In the genomic region with DNA sequence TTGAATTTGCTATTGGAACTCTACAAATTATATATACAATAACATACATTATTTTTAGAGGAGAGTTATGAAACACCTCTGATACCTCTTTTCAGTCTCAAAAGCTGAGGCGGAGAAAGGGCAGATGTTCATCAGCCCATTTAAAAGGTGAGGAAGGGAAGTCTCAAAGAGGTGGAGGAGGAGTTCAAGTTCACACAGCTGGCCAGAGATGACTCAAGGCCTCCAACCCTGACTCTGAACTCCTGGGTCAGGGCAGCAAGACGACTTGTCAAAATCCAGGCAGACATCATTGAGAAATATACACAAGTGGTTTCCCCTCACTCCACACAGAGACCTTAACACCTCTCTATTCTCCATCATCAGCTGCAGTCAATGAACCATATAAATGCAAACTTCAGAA, we compare ENCODE assay signal across 23 cellular contexts. TPM values are rescaled to one million over a fixed set of nuclear protein-coding genes. Genes with fewer than 3 reads are reported as not detected.
A peak's percentile ranks its signal among the peaks of the same experiment; 100 is the strongest.
DNase-seq lines count a peak whose midpoint lies in the region; ATAC-seq and TF ChIP-seq lines count a peak whose summit lies in the region.
"Had no signal": no experiment of that assay in that cellular context is flagged by ENCODE, and none has a peak within 500 bp of the region (broad histone marks: within the 10 kb centered on the region; RNA-seq: fewer than 3 reads in every experiment).

No MANE protein-coding gene starts in this region.

- H3K4me3 ChIP-seq in dorsolateral prefrontal cortex = peak overlapping the region in 32 of 59 donors; percentile 7 to 74 (median 64)
- H3K4me3 ChIP-seq in thyroid gland (replicated peaks in 1 of 3) = no peak overlapping the region
- H3K4me3 ChIP-seq: GM12878, GM23248 had no signal

- 70 to 76% methylated on average over 2 of the region's 2 CpGs for WGBS in thyroid gland, 2 donors

- no peak for ATAC-seq in activated T-cell treated with anti-CD3 and anti-CD28 coated beads, Interleukin-2, amount 50 U/mL, for 72 hours (replicated peaks in 1 of 2)
- ATAC-seq: GM12878, SK-N-SH treated with all-trans-retinoic acid at 6 μM for 48 hours had no signal

- TF ChIP-seq CTCF in dorsolateral prefrontal cortex (IDR thresholded peaks at IDR 0.05 in 54 of 56, conservative IDR thresholded peaks at IDR 0.05 in 2 of 56; ENCODE audit: low read depth in 1 of 56, partially characterized antibody in 56 of 56) (no peak), thyroid gland (IDR thresholded peaks at IDR 0.05) (no peak)

- no peak for TF ChIP-seq POLR2A in thyroid gland (IDR thresholded peaks at IDR 0.05)

- H3K27ac Mint-ChIP-seq in activated T-cell treated with anti-CD3 and anti-CD28 coated beads, Interleukin-2, amount 50 U/mL, for 72 hours = no peak overlapping the region
- H3K27ac Mint-ChIP-seq: type B pancreatic cell had no signal

- H3K4me1 ChIP-seq in thyroid gland = peaks cover 26 to 29% of the 10 kb centered on the region in 2 donors

- H3K27me3 ChIP-seq in dorsolateral prefrontal cortex (peaks cover 0 to 21% (median 0%) of the 10 kb centered on the region in 45 donors), thyroid gland (no peaks in the 10 kb centered on the region)

- H3K27me3 Mint-ChIP-seq in activated T-cell treated with anti-CD3 and anti-CD28 coated beads, Interleukin-2, amount 50 U/mL, for 72 hours (ENCODE audit: low read depth) = peaks cover 17% of the 10 kb centered on the region

- intact Hi-C loops in dorsolateral prefrontal cortex (cut with DNase I) = no loop called here
- intact Hi-C loops in thyroid gland (cut with DNase I) = no loop called here

- no peaks in the 10 kb centered on the region for H3K36me3 ChIP-seq in thyroid gland
- H3K36me3 ChIP-seq: spleen had no signal

- no peak overlapping the region for H3K27ac ChIP-seq in dorsolateral prefrontal cortex
- H3K27ac ChIP-seq in thyroid gland = no peak overlapping the region
- H3K27ac ChIP-seq: GM23248, spleen had no signal

- peak overlapping the region; percentile 93 to 95 for H3K4me3 Mint-ChIP-seq in activated T-cell treated with anti-CD3 and anti-CD28 coated beads, Interleukin-2, amount 50 U/mL, for 72 hours

- no peak for DNase-seq in activated T-cell treated with anti-CD3 and anti-CD28 coated beads, Interleukin-2, amount 50 U/mL, for 72 hours
- no peak for DNase-seq in activated T-cell treated with anti-CD3 and anti-CD28 coated beads for 4 hours
- DNase-seq in MV-4-11 (lab: John Stamatoyannopoulos, UW) = peak; percentile 72
- no peak for DNase-seq in dorsolateral prefrontal cortex
- DNase-seq in renal cortical epithelial cell (ENCODE audit: low read depth) = peak; percentile 26
- no peak for DNase-seq in Kasumi-1 (lab: John Stamatoyannopoulos, UW)
- DNase-seq in thyroid gland = no peak
- DNase-seq: activated CD8-positive, alpha-beta memory T cell treated with anti-CD3 and anti-CD28 coated beads, Interleukin-2, amount 50 U/mL, for 4 hours; activated gamma-delta T cell treated with Interleukin-2 at 50 U/mL for 16 hours; C1 segment of cervical spinal cord; GM23248; NCI-H1048; NCI-H1694 treated with DMSO at 0.1 percent for 48 hours; NCI-H2171; NCI-H510A; spleen; T1000 had no signal

- H3K9me3 ChIP-seq in thyroid gland = no peaks in the 10 kb centered on the region

- H3K36me3 Mint-ChIP-seq in activated T-cell treated with anti-CD3 and anti-CD28 coated beads, Interleukin-2, amount 50 U/mL, for 72 hours (ENCODE audit: insufficient read depth in 2 of 2) = peaks cover 0 to 3% of the 10 kb centered on the region in 2 donors
- H3K36me3 Mint-ChIP-seq: type B pancreatic cell had no signal

- peaks cover 51% of the 10 kb centered on the region for H3K4me1 Mint-ChIP-seq in activated T-cell treated with anti-CD3 and anti-CD28 coated beads, Interleukin-2, amount 50 U/mL, for 72 hours (ENCODE audit: low read depth)

- H3K9me3 Mint-ChIP-seq in activated T-cell treated with anti-CD3 and anti-CD28 coated beads, Interleukin-2, amount 50 U/mL, for 72 hours = peaks cover 0 to 3% of the 10 kb centered on the region in 2 donors
- H3K9me3 Mint-ChIP-seq: neural crest cell had no signal

RNA-seq across cellular contexts. Expression of a gene that starts 2.1 kb away (rescaled TPM):
- under 1 TPM; 0.25 to 0.38 TPM for total RNA-seq in activated T-cell treated with anti-CD3 and anti-CD28 coated beads, Interleukin-2, amount 50 U/mL, for 72 hours
- 1 to 10 TPM in 119 of 120 experiments, under 1 TPM in 1; 0.81 to 6.0 (median 3.0) TPM for total RNA-seq in dorsolateral prefrontal cortex
- under 0.01 and 0.60 TPM in 2 replicates for total RNA-seq in renal cortical epithelial cell
- total RNA-seq in thyroid gland = under 1 TPM in 1 of 4 donors, not detected in 3; 0.13 TPM
- total RNA-seq: glomerular endothelial cell, GM12878, GM23248, OCI-LY7 had no signal

Comparison
In these comparisons a context has a peak if more than half of its experiments do, and no peak if none do; other contexts are left out.
1. DNase-seq: peak in MV-4-11 (single experiment) and renal cortical epithelial cell (single experiment); none in activated T-cell treated with anti-CD3 and anti-CD28 coated beads, Interleukin-2, amount 50 U/mL, for 72 hours (0 of 2), activated T-cell treated with anti-CD3 and anti-CD28 coated beads for 4 hours (single experiment), dorsolateral prefrontal cortex (0 of 10), Kasumi-1 (0 of 2) and thyroid gland (0 of 2).
2. H3K4me3 ChIP-seq: peak in dorsolateral prefrontal cortex (32 of 59); none in thyroid gland (0 of 3).